ENCODE assay signal across 1 cellular context in genomic region chr1:162554258-162554657, GRCh38.
TF ChIP-seq lines count a peak whose summit lies in the region.

No MANE protein-coding gene starts in this region.

TF ChIP-seq in K562, 482 proteins besides CTCF, POLR2A, EP300 and RAD21:
- TF ChIP-seq ZNF644 (tag; IDR thresholded peaks at IDR 0.05; ENCODE audit: low read depth) (no peak), ELF4 (CRISPR knock-in tag; IDR thresholded peaks at IDR 0.05) (no peak), ZNF184 (CRISPR knock-in tag; IDR thresholded peaks at IDR 0.05) (no peak)
